1 cellular context compared by ENCODE assay signal in genomic region chr1:231872461-231872910, GRCh38.
A peak's percentile ranks its signal among the peaks of the same experiment; 100 is the strongest.
TF ChIP-seq lines count a peak whose summit lies in the region.

No MANE protein-coding gene starts in this region.

TF ChIP-seq in SK-N-SH, 30 proteins besides CTCF, POLR2A, EP300 and RAD21 (continued from another document):
- TF ChIP-seq USF2 (IDR thresholded peaks at IDR 0.05; ENCODE audit: borderline replicate concordance, low read depth, low read length), result no peak
- TF ChIP-seq NFIC (IDR thresholded peaks at IDR 0.05; ENCODE audit: borderline replicate concordance), result peak; percentile 80; the same call in 1 of the 2 replicates
- TF ChIP-seq ELF1 (IDR thresholded peaks at IDR 0.05), result 0 out of 2 replicates have a peak, but pooled peaks have one; percentile 14
- no peak for TF ChIP-seq RFX5 (IDR thresholded peaks at IDR 0.05; ENCODE audit: low read length)
- TF ChIP-seq FOXM1 (IDR thresholded peaks at IDR 0.05; ENCODE audit: low read depth), result peak; percentile 91; the same call in 1 of the 2 replicates
- no peak for TF ChIP-seq REST (IDR thresholded peaks at IDR 0.05; ENCODE audit: low read depth, low read length)
- TF ChIP-seq TCF12 (IDR thresholded peaks at IDR 0.05), result peak; percentile 99
- TF ChIP-seq CHD2 (IDR thresholded peaks at IDR 0.05; ENCODE audit: low read length, partially characterized antibody), result no peak
- TF ChIP-seq GABPA (IDR thresholded peaks at IDR 0.05; ENCODE audit: low read depth), result no peak; the same call in 1 of the 2 replicates
- TF ChIP-seq GATA2 (CRISPR knock-in tag; IDR thresholded peaks at IDR 0.05), result no peak
- TF ChIP-seq TEAD4 (IDR thresholded peaks at IDR 0.05; ENCODE audit: borderline replicate concordance, insufficient read depth), result peak; percentile 94
- no peak for TF ChIP-seq YY1 (IDR thresholded peaks at IDR 0.05; ENCODE audit: low read depth)
- no peak for TF ChIP-seq FOXJ3 (CRISPR knock-in tag; IDR thresholded peaks at IDR 0.05)
- no peak for TF ChIP-seq RCOR1 (IDR thresholded peaks at IDR 0.05; ENCODE audit: low read length)
- TF ChIP-seq FOSL2 (IDR thresholded peaks at IDR 0.05; ENCODE audit: borderline replicate concordance, low read depth), result peak; percentile 66
- peak; percentile 98 for TF ChIP-seq PBX3 (IDR thresholded peaks at IDR 0.05)
- peak; percentile 40; the same call in 1 of the 2 replicates for TF ChIP-seq TAF1 (IDR thresholded peaks at IDR 0.05; ENCODE audit: borderline replicate concordance, low read depth, low read length)
- no peak for TF ChIP-seq MAX (IDR thresholded peaks at IDR 0.05; ENCODE audit: low read depth)
- no peak for TF ChIP-seq EZH2phosphoT487 (IDR thresholded peaks at IDR 0.05; ENCODE audit: borderline replicate concordance, low read depth)
- TF ChIP-seq MXI1 (IDR thresholded peaks at IDR 0.05; ENCODE audit: low read depth, low read length), result no peak
- no peak for TF ChIP-seq NRF1 (IDR thresholded peaks at IDR 0.05; ENCODE audit: low read depth, low read length)
- TF ChIP-seq ZBTB33 (IDR thresholded peaks at IDR 0.05; ENCODE audit: borderline replicate concordance, low read depth), result peak; percentile 72; the same call in 1 of the 2 replicates
- TF ChIP-seq SMC3 (IDR thresholded peaks at IDR 0.05; ENCODE audit: low read depth, low read length), result no peak
- peak; percentile 95 for TF ChIP-seq JUND (IDR thresholded peaks at IDR 0.05)
